22 cellular contexts compared by ENCODE assay signal in genomic region chr6:112886415-112886814, GRCh38.
"Had no signal": no experiment of that assay in that cellular context is flagged by ENCODE, and none has a peak within 500 bp of the region (broad histone marks: within the 10 kb centered on the region; RNA-seq: fewer than 3 reads in every experiment).

No MANE protein-coding gene starts in this region.

- H3K4me2 ChIP-seq: hepatocyte had no signal

- H3K9me3 ChIP-seq: esophagus squamous epithelium, left ventricle myocardium inferior, psoas muscle, sigmoid colon, stomach, thoracic aorta, transverse colon had no signal

- DNase-seq: effector memory CD8-positive, alpha-beta T cell; esophagus squamous epithelium; foreskin melanocyte; head of caudate nucleus; kidney; left cardiac atrium; left ventricle myocardium inferior; mesendoderm; naive B cell; psoas muscle; retina; sigmoid colon; stimulated activated CD4-positive, alpha-beta T cell treated with anti-CD3 and anti-CD28 coated beads, Interleukin-2, amount 100 ng/mL, for 24 hours; stimulated activated CD4-positive, alpha-beta T cell treated with anti-CD3 and anti-CD28 coated beads, Interleukin-4, amount 100 ng/mL, for 4 hours; stimulated activated naive B cell treated with anti-CD40 and anti-IgM and Interleukin-4, amounts not matched to agents 10 μg/mL and 1 μg/mL and 100 μg/mL, for 72 hours; stomach; substantia nigra; transverse colon had no signal

- H3K79me2 ChIP-seq: hepatocyte had no signal

- H3K4me3 ChIP-seq: esophagus squamous epithelium, hepatocyte, left ventricle myocardium inferior, lung, psoas muscle, sigmoid colon, skin epidermis, stomach, thoracic aorta, transverse colon had no signal

- H3K27me3 ChIP-seq: esophagus squamous epithelium, hepatocyte, sigmoid colon, stomach, transverse colon had no signal

- H2AFZ ChIP-seq: hepatocyte had no signal

- H3K36me3 ChIP-seq: esophagus squamous epithelium, left ventricle myocardium inferior, sigmoid colon, stomach, thoracic aorta, transverse colon had no signal

- H3K4me1 ChIP-seq: esophagus squamous epithelium, left ventricle myocardium inferior, psoas muscle, sigmoid colon, transverse colon had no signal

- H3K27ac ChIP-seq: esophagus squamous epithelium, hepatocyte, left ventricle myocardium inferior, psoas muscle, sigmoid colon, skin epidermis, stomach, thoracic aorta, transverse colon had no signal
